8 cellular contexts compared by ENCODE assay signal in the genomic region with DNA sequence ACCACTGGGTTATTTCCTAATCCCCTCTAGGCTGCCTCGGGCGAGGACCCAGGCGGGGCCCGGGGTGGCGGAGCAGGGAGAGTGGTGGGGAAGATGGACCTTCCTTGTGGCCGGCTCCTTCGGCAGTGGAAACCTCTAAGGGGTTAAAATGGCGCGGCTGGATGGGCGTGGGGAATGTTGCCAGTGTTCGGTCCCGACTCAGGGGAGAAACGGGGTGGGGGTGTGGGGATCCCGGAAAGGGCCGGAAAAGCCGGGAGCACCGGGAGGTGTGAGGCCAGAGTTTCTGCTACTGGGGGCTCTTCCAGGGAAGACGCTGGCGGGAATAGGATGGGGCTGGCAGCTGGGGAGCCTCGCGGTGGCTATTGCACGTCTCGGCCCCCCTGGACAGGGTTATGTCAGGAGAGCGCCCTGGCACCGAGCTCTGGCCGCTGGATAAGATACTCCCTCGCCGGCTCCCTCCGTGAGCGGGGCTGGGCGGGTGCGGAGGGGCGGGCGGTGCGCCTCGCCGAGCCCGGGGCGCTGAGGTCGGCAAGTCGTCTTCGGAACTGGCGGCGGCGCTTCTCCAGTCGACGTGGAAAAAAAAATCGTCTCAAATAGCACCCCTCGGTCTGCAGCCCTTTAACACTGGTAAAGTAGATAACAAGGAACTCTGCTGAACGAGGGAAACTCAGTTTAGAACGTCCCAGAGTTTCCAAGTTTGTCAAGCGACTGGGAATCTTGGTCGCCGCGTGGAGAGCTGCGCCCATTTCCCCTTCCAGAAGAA.
A peak's percentile ranks its signal among the peaks of the same experiment; 100 is the strongest.
DNase-seq lines count a peak whose midpoint lies in the region; ATAC-seq, FAIRE-seq and TF ChIP-seq lines count a peak whose summit lies in the region.

No MANE protein-coding gene starts in this region.

- DNase-seq in GM13976 (ENCODE audit: low spot score): peak; percentile 34
- DNase-seq in RKO (ENCODE audit: low spot score): peak; percentile 18
- DNase-seq in bronchial epithelial cell (ENCODE audit: low read depth): no peak
- DNase-seq in stimulated activated naive CD8-positive, alpha-beta T cell treated with anti-CD3 and anti-CD28 coated beads, Interleukin-15, Interleukin-2, amounts not matched to agents 100 U/mL and 50 U/mL, for 24 hours: peak; percentile 39

- H3K4me3 ChIP-seq in bronchial epithelial cell (ENCODE audit: low read depth, low read length): peak overlapping the region; percentile 32

- in situ Hi-C loops in GM13976 (cut with MboI; ENCODE audit: low sequenced_read_pairs, unreplicated experiment): no loop called here

- ATAC-seq in stimulated activated naive CD8-positive, alpha-beta T cell treated with anti-CD3 and anti-CD28 coated beads, Interleukin-15, Interleukin-2, amounts not matched to agents 100 U/mL and 50 U/mL, for 24 hours: no peak
- ATAC-seq in HG03342 (IDR thresholded peaks at IDR 0.05; ENCODE audit: unreplicated experiment): no peak
- ATAC-seq in HG02840 (IDR thresholded peaks at IDR 0.05; ENCODE audit: low FRiP score, unreplicated experiment): no peak
- ATAC-seq in HG02623 (IDR thresholded peaks at IDR 0.05; ENCODE audit: unreplicated experiment): no peak

- peak overlapping the region; percentile 6 for H3K27ac ChIP-seq in layer of hippocampus (ENCODE audit: low read depth, low read length)

- H3K27me3 ChIP-seq in bronchial epithelial cell (ENCODE audit: control insufficient read depth, insufficient read depth, low read length): peaks cover 19% of the 10 kb centered on the region
- peaks cover 13% of the 10 kb centered on the region for H3K27me3 ChIP-seq in layer of hippocampus (ENCODE audit: control insufficient read depth, insufficient read depth, low read length)

- no peaks in the 10 kb centered on the region for H3K36me3 ChIP-seq in bronchial epithelial cell (ENCODE audit: control insufficient read depth, insufficient read depth, low read length)

- no peak for FAIRE-seq in bronchial epithelial cell (lab: Jason Lieb, UNC)

- TF ChIP-seq CTCF in GM13976 (IDR thresholded peaks at IDR 0.05; ENCODE audit: borderline replicate concordance, control extremely low read depth, extremely low read depth, insufficient read depth, missing control alignments) (no peak), bronchial epithelial cell (IDR thresholded peaks at IDR 0.05; ENCODE audit: insufficient read depth, low read length, severe bottlenecking) (no peak)
